17 cellular contexts compared by ENCODE assay signal in the genomic region with DNA sequence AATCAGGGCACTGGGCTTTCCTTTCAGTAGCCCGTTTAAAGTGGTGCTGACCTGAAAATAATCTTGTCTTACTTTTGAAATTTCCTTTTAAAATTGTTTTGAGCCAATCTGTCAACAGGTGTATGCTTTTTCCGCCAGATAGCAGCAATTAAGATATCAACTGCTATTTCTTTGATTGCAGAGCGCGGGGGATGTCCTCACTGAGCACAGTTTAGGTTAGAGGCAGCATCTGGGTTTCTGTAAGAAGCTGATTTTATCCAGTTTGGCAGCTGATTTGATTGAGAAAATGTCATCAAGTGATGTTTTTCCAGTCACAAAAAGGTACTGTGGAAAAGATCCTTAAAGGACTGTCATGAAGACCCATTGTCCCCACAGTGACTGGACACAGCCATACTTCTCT.
"Had no signal": no experiment of that assay in that cellular context is flagged by ENCODE, and none has a peak within 500 bp of the region (broad histone marks: within the 10 kb centered on the region; RNA-seq: fewer than 3 reads in every experiment).

No MANE protein-coding gene starts in this region.

- H3K36me3 ChIP-seq: SJSA1 had no signal

- H3K27me3 ChIP-seq: SJSA1 had no signal

- DNase-seq: Kasumi-1, MM.1S, NCI-H1092 treated with DMSO at 0.1 percent for 48 hours, NCI-H1694, NCI-H187 treated with DMSO at 0.1 percent for 48 hours, NCI-H2029 treated with DMSO at 0.1 percent for 48 hours, NCI-H2171 treated with DMSO at 0.1 percent for 48 hours, NCI-H345, NCI-H510A treated with DMSO at 0.1 percent for 48 hours, NCI-H526, NCI-H774, Right ventricle myocardium superior, RPMI8226, SIG-M5 had no signal

- H3K4me1 ChIP-seq: SJSA1 had no signal

- H3K4me1 Mint-ChIP-seq: IgD-negative memory B cell had no signal

- H3K4me3 ChIP-seq: K562, SJSA1 had no signal

- H3K4me3 Mint-ChIP-seq: IgD-negative memory B cell had no signal

- ATAC-seq: K562 had no signal

- H3K27me3 Mint-ChIP-seq: IgD-negative memory B cell had no signal
